8 cellular contexts compared by ENCODE assay signal in the genomic region with DNA sequence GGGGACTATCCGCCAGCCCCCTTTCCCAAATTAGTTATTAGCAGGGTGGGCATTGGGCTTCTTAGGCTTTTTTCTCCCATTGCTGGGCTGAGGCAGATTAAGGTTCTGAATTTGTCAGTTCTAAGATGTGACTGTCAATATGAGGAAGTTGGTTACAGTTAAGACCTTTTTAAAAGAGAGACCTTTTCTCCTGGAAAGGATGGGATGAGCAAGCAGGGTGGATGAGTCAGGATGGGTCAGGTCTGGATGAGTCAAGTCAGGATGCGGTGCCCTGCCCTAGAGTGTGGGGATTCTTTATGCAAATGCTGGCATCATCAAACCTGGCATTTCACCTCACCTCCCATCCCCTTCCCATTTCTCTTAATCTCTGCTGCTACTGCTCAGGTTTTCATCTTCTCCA. TPM values are rescaled to one million over a fixed set of nuclear protein-coding genes. Genes with fewer than 3 reads are reported as not detected.
A peak's percentile ranks its signal among the peaks of the same experiment; 100 is the strongest.
DNase-seq lines count a peak whose midpoint lies in the region; ATAC-seq and TF ChIP-seq lines count a peak whose summit lies in the region.

No MANE protein-coding gene starts in this region.

- H3K4me1 Mint-ChIP-seq in activated CD4-positive, alpha-beta memory T cell treated with anti-CD3 and anti-CD28 coated beads, Interleukin-2, amount 10 ng/mL, durations not matched to agents 7 days and 5 days = peaks cover 61% of the 10 kb centered on the region
- peaks cover 18% of the 10 kb centered on the region for H3K4me1 Mint-ChIP-seq in glutamatergic neuron (ENCODE audit: low read depth, unreplicated experiment)

- no peaks in the 10 kb centered on the region for H3K9me3 Mint-ChIP-seq in activated CD4-positive, alpha-beta memory T cell treated with anti-CD3 and anti-CD28 coated beads, Interleukin-2, amount 10 ng/mL, durations not matched to agents 7 days and 5 days
- no peaks in the 10 kb centered on the region for H3K9me3 Mint-ChIP-seq in glutamatergic neuron (ENCODE audit: unreplicated experiment)

- ATAC-seq in Right ventricle myocardium superior (ENCODE audit: poor library complexity) (no peak), HG03097 (IDR thresholded peaks at IDR 0.05; ENCODE audit: low FRiP score, unreplicated experiment) (no peak)

- intact Hi-C loops in Right ventricle myocardium superior (cut with DNase I) = no loop called here

- CTCF ChIA-PET in activated CD4-positive, alpha-beta memory T cell treated with anti-CD3 and anti-CD28 coated beads, Interleukin-2, amount 10 ng/mL, durations not matched to agents 7 days and 5 days (lab: Charles Lee) = interaction anchor here (0.8 to 3.2 kb wide), 5 partner anchors 10 to 212 kb away, joined by 4 to 29 read pairs (median 12); no protein-coding TSS in a partner anchor

- TF ChIP-seq CTCF in BE2C (IDR thresholded peaks at IDR 0.05; ENCODE audit: low read depth, low read length) (no peak), glutamatergic neuron (IDR thresholded peaks at IDR 0.05; ENCODE audit: partially characterized antibody, unreplicated experiment) (no peak)

- peak overlapping the region; percentile 85 for H3K4me3 Mint-ChIP-seq in activated CD4-positive, alpha-beta memory T cell treated with anti-CD3 and anti-CD28 coated beads, Interleukin-2, amount 10 ng/mL, durations not matched to agents 7 days and 5 days
- H3K4me3 Mint-ChIP-seq in glutamatergic neuron (ENCODE audit: unreplicated experiment) = peak overlapping the region; percentile 90

- H3K4me3 ChIP-seq in BE2C (ENCODE audit: low read depth, low read length) (peak overlapping the region; percentile 87), HUES48 (ENCODE audit: low read depth, low read length) (peak overlapping the region; percentile 99)

- H3K36me3 ChIP-seq in BE2C = peaks cover 43% of the 10 kb centered on the region
- peaks cover 57% of the 10 kb centered on the region for H3K36me3 ChIP-seq in HUES48 (ENCODE audit: control insufficient read depth, insufficient read depth, low read length)

- H3K27me3 ChIP-seq in BE2C (no peaks in the 10 kb centered on the region), HUES48 (ENCODE audit: control insufficient read depth, insufficient read depth, low read length) (no peaks in the 10 kb centered on the region)

- H3K9ac ChIP-seq in HUES48 (ENCODE audit: low read depth, low read length) = no peak overlapping the region

- peaks cover 48% of the 10 kb centered on the region for H3K36me3 Mint-ChIP-seq in activated CD4-positive, alpha-beta memory T cell treated with anti-CD3 and anti-CD28 coated beads, Interleukin-2, amount 10 ng/mL, durations not matched to agents 7 days and 5 days (ENCODE audit: low read depth)
- peaks cover 4% of the 10 kb centered on the region for H3K36me3 Mint-ChIP-seq in glutamatergic neuron (ENCODE audit: unreplicated experiment)

- peak overlapping the region; percentile 38 for H3K27ac ChIP-seq in HUES48 (ENCODE audit: low read depth, low read length)

- POLR2A ChIA-PET in activated CD4-positive, alpha-beta memory T cell treated with anti-CD3 and anti-CD28 coated beads, Interleukin-2, amount 10 ng/mL, durations not matched to agents 7 days and 5 days (lab: Charles Lee) = interaction anchor here (2.0 to 6.0 kb wide), 4 partner anchors 10 to 38 kb away, joined by 7 to 95 read pairs (median 9); no protein-coding TSS in a partner anchor

- DNase-seq in BE2C (no peak), glutamatergic neuron (no peak), Right ventricle myocardium superior (no peak), NCI-H1105 (lab: John Stamatoyannopoulos, UW) (no peak)
- DNase-seq in activated CD4-positive, alpha-beta memory T cell treated with anti-CD3 and anti-CD28 coated beads, Interleukin-2, amount 10 ng/mL, durations not matched to agents 7 days and 5 days = peak; percentile 52
- DNase-seq in stimulated activated CD4-positive, alpha-beta T cell treated with anti-CD3 and anti-CD28 coated beads, Interleukin-2, amount 100 ng/mL, for 4 hours (ENCODE audit: low read depth) = peak; percentile 35

- H3K9me3 ChIP-seq in BE2C (no peaks in the 10 kb centered on the region), HUES48 (ENCODE audit: control insufficient read depth, insufficient read depth, low read length) (no peaks in the 10 kb centered on the region)

- peaks cover 8% of the 10 kb centered on the region for H3K4me1 ChIP-seq in BE2C
- H3K4me1 ChIP-seq in HUES48 (ENCODE audit: control insufficient read depth, insufficient read depth, low read length) = peaks cover 35% of the 10 kb centered on the region

- H3K27me3 Mint-ChIP-seq in activated CD4-positive, alpha-beta memory T cell treated with anti-CD3 and anti-CD28 coated beads, Interleukin-2, amount 10 ng/mL, durations not matched to agents 7 days and 5 days = no peaks in the 10 kb centered on the region
- peaks cover 3% of the 10 kb centered on the region for H3K27me3 Mint-ChIP-seq in glutamatergic neuron (ENCODE audit: unreplicated experiment)

- peak overlapping the region; percentile 91 for H3K27ac Mint-ChIP-seq in activated CD4-positive, alpha-beta memory T cell treated with anti-CD3 and anti-CD28 coated beads, Interleukin-2, amount 10 ng/mL, durations not matched to agents 7 days and 5 days
- no peak overlapping the region for H3K27ac Mint-ChIP-seq in glutamatergic neuron (ENCODE audit: unreplicated experiment)

RNA-seq across cellular contexts. Expression of a gene that starts 1.9 kb away (rescaled TPM):
- polyA plus RNA-seq in BE2C (2012; ENCODE audit: insufficient read depth, insufficient read length, low read depth) = 72.5 TPM
- total RNA-seq in activated CD4-positive, alpha-beta memory T cell treated with anti-CD3 and anti-CD28 coated beads, Interleukin-2, amount 10 ng/mL, durations not matched to agents 7 days and 5 days = 10 to 100 TPM; 32.7 to 33.5 TPM
- total RNA-seq in glutamatergic neuron (ENCODE audit: unreplicated experiment) (15.4 TPM), Right ventricle myocardium superior (10.0 TPM)

RNA-seq across cellular contexts. Expression of a gene that starts 15.8 kb away (rescaled TPM):
- polyA plus RNA-seq in BE2C (2012; ENCODE audit: insufficient read depth, insufficient read length, low read depth) = 2.9 TPM
- total RNA-seq in activated CD4-positive, alpha-beta memory T cell treated with anti-CD3 and anti-CD28 coated beads, Interleukin-2, amount 10 ng/mL, durations not matched to agents 7 days and 5 days = 100 to 1,000 TPM; 337 to 338 TPM
- total RNA-seq in glutamatergic neuron (ENCODE audit: unreplicated experiment) (1.1 TPM), Right ventricle myocardium superior (2.5 TPM)

Comparison
In these comparisons a context has a peak if more than half of its experiments do, and no peak if none do; other contexts are left out.
1. DNase-seq: peak in activated CD4-positive, alpha-beta memory T cell treated with anti-CD3 and anti-CD28 coated beads, Interleukin-2, amount 10 ng/mL, durations not matched to agents 7 days and 5 days (single experiment) and stimulated activated CD4-positive, alpha-beta T cell treated with anti-CD3 and anti-CD28 coated beads, Interleukin-2, amount 100 ng/mL, for 4 hours (single experiment); none in BE2C (single experiment), glutamatergic neuron (single experiment), Right ventricle myocardium superior (single experiment) and NCI-H1105 (single experiment).
2. RNA of a gene that starts 15.8 kb away (total RNA-seq): 337 to 338 TPM in activated CD4-positive, alpha-beta memory T cell treated with anti-CD3 and anti-CD28 coated beads, Interleukin-2, amount 10 ng/mL, durations not matched to agents 7 days and 5 days; 2.5 TPM in Right ventricle myocardium superior (single experiment) and 1.1 TPM in glutamatergic neuron (single experiment); every median in the first group is over 10 times any median in the second.